Comparison of ENCODE assay signal across 12 cellular contexts in the genomic region with DNA sequence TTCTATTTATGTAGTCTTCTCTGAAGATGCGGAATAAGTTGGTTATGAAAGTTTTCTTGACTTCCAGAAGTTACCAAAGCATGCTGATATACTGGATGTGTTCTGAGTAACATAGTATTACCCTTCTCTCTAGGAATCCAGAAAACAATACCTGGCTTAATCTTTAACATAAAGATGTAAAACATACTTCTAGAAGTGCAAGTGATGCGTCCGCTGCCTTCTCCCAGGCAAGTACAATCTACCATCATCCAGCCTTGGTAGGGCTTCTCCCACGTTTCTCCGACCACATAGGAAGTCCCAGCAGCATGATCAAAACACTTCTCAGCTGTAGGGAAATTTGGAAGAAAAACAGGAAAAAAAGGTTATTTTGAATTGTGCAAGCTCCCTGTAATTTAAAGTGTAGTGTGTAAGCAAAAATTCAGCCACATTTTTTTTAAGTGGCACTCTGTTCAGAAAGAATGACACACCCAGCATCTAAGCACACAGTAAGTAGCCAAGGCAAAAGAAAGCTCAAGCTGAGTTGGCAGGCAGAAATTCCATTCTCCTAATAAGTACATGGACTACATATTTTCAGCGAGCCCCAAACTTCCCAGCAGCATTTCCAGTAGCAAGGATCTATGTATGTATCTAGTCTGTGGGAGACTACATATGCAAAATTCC. TPM values are rescaled to one million over a fixed set of nuclear protein-coding genes. Genes with fewer than 3 reads are reported as not detected.
DNase-seq lines count a peak whose midpoint lies in the region; ATAC-seq, FAIRE-seq and TF ChIP-seq lines count a peak whose summit lies in the region.
"Had no signal": no experiment of that assay in that cellular context is flagged by ENCODE, and none has a peak within 500 bp of the region (broad histone marks: within the 10 kb centered on the region; RNA-seq: fewer than 3 reads in every experiment).

No MANE protein-coding gene starts in this region.

- ATAC-seq in sciatic nerve: peak; percentile 13
- no peak for ATAC-seq in activated CD8-positive, alpha-beta T cell treated with anti-CD3 and anti-CD28 coated beads for 36 hours
- ATAC-seq: stimulated activated naive CD8-positive, alpha-beta T cell treated with anti-CD3 and anti-CD28 coated beads, Interleukin-15, amount 100 ng/mL, for 72 hours had no signal

- no peak overlapping the region for H3K4me3 Mint-ChIP-seq in activated CD8-positive, alpha-beta T cell treated with anti-CD3 and anti-CD28 coated beads for 36 hours
- H3K4me3 Mint-ChIP-seq: activated CD4-positive, alpha-beta memory T cell treated with anti-CD3 and anti-CD28 coated beads for 36 hours; CD8-positive, alpha-beta memory T cell; stimulated activated naive CD8-positive, alpha-beta T cell treated with anti-CD3 and anti-CD28 coated beads, Interleukin-15, amount 100 ng/mL, for 72 hours had no signal

- H3K27ac Mint-ChIP-seq in activated CD8-positive, alpha-beta T cell treated with anti-CD3 and anti-CD28 coated beads for 36 hours: no peak overlapping the region
- H3K27ac Mint-ChIP-seq: activated CD4-positive, alpha-beta memory T cell treated with anti-CD3 and anti-CD28 coated beads for 36 hours; CD8-positive, alpha-beta memory T cell; stimulated activated naive CD8-positive, alpha-beta T cell treated with anti-CD3 and anti-CD28 coated beads, Interleukin-15, amount 100 ng/mL, for 72 hours had no signal

- H3K9me3 Mint-ChIP-seq in activated CD8-positive, alpha-beta T cell treated with anti-CD3 and anti-CD28 coated beads for 36 hours: no peaks in the 10 kb centered on the region
- H3K9me3 Mint-ChIP-seq: activated CD4-positive, alpha-beta memory T cell treated with anti-CD3 and anti-CD28 coated beads for 36 hours; stimulated activated naive CD8-positive, alpha-beta T cell treated with anti-CD3 and anti-CD28 coated beads, Interleukin-15, amount 100 ng/mL, for 72 hours had no signal

- H3K4me3 ChIP-seq in fibroblast of villous mesenchyme (ENCODE audit: low read depth, low read length): peak overlapping the region; percentile 90

- TF ChIP-seq CTCF in fibroblast of villous mesenchyme (IDR thresholded peaks at IDR 0.05; ENCODE audit: insufficient read depth, low read depth, low read length) (no peak), GM20000 (IDR thresholded peaks at IDR 0.05; ENCODE audit: extremely low read depth, missing control alignments) (no peak)
- no peak for TF ChIP-seq CTCF in activated CD8-positive, alpha-beta T cell treated with anti-CD3 and anti-CD28 coated beads for 36 hours (IDR thresholded peaks at IDR 0.05)

- intact Hi-C loops in sciatic nerve (cut with DNase I): no loop called here
- intact Hi-C loops in activated CD8-positive, alpha-beta T cell treated with anti-CD3 and anti-CD28 coated beads for 36 hours (cut with micrococcal nuclease): no loop called here

- peaks cover 49% of the 10 kb centered on the region for H3K27me3 Mint-ChIP-seq in activated CD8-positive, alpha-beta T cell treated with anti-CD3 and anti-CD28 coated beads for 36 hours

- FAIRE-seq in frontal cortex (lab: Jason Lieb, UNC): no peak

- no peaks in the 10 kb centered on the region for H3K36me3 Mint-ChIP-seq in activated CD8-positive, alpha-beta T cell treated with anti-CD3 and anti-CD28 coated beads for 36 hours (ENCODE audit: low read depth)
- H3K36me3 Mint-ChIP-seq: activated CD4-positive, alpha-beta memory T cell treated with anti-CD3 and anti-CD28 coated beads for 36 hours had no signal

- peak; percentile 91 for DNase-seq in EH (ENCODE audit: low read depth)
- peak; percentile 73 for DNase-seq in amniotic epithelial cell (ENCODE audit: low read depth)
- peak; percentile 63 for DNase-seq in fibroblast of villous mesenchyme (ENCODE audit: low read depth)
- DNase-seq in sciatic nerve (ENCODE audit: low spot score): no peak
- no peak for DNase-seq in activated CD8-positive, alpha-beta T cell treated with anti-CD3 and anti-CD28 coated beads for 36 hours
- DNase-seq in frontal cortex (ENCODE audit: low spot score in 2 of 2): no peak
- DNase-seq in NK-92 (lab: John Stamatoyannopoulos, UW; ENCODE audit: unreplicated experiment): no peak
- no peak for DNase-seq in GM20000 (ENCODE audit: low spot score)
- DNase-seq: activated CD4-positive, alpha-beta memory T cell treated with anti-CD3 and anti-CD28 coated beads for 36 hours; CD8-positive, alpha-beta memory T cell; NCI-H2171; stimulated activated naive CD8-positive, alpha-beta T cell treated with anti-CD3 and anti-CD28 coated beads, Interleukin-15, amount 100 ng/mL, for 72 hours had no signal

- POLR2A ChIA-PET in activated CD8-positive, alpha-beta T cell treated with anti-CD3 and anti-CD28 coated beads for 36 hours (lab: Charles Lee): no interaction called here

- H3K4me1 Mint-ChIP-seq in activated CD8-positive, alpha-beta T cell treated with anti-CD3 and anti-CD28 coated beads for 36 hours (ENCODE audit: low read depth): peaks cover 7% of the 10 kb centered on the region

- CTCF ChIA-PET in activated CD8-positive, alpha-beta T cell treated with anti-CD3 and anti-CD28 coated beads for 36 hours (lab: Charles Lee): interaction anchor here (0.8 to 1.0 kb wide), 2 partner anchors 24 to 500 kb away, joined by 3 to 4 read pairs; no protein-coding TSS in a partner anchor

RNA-seq across cellular contexts. Expression of a gene that starts 5.2 kb away (rescaled TPM):
- total RNA-seq in fibroblast of villous mesenchyme (1,807 and 3,312 TPM in 2 replicates), sciatic nerve (986 TPM), frontal cortex (99.9 TPM)
- under 1 TPM in 1 of 2 experiments, not detected in 1; 0.11 TPM for total RNA-seq in activated CD8-positive, alpha-beta T cell treated with anti-CD3 and anti-CD28 coated beads for 36 hours

Comparison
In these comparisons a context has a peak if more than half of its experiments do, and no peak if none do; other contexts are left out.
1. DNase-seq: peak in EH (single experiment), amniotic epithelial cell (single experiment) and fibroblast of villous mesenchyme (single experiment); none in sciatic nerve (single experiment), activated CD8-positive, alpha-beta T cell treated with anti-CD3 and anti-CD28 coated beads for 36 hours (single experiment), frontal cortex (0 of 2), NK-92 (single experiment) and GM20000 (single experiment).
2. RNA of a gene that starts 5.2 kb away (total RNA-seq): 1,807 to 3,312 TPM in fibroblast of villous mesenchyme, 986 TPM in sciatic nerve (single experiment) and 99.9 TPM in frontal cortex (single experiment); 0.11 TPM in activated CD8-positive, alpha-beta T cell treated with anti-CD3 and anti-CD28 coated beads for 36 hours; every median in the first group is over 10 times any median in the second.